ENCODE assay signal across 28 cellular contexts in genomic region chr12:112236786-112237185, GRCh38.
"Had no signal": no experiment of that assay in that cellular context is flagged by ENCODE, and none has a peak within 500 bp of the region (broad histone marks: within the 10 kb centered on the region; RNA-seq: fewer than 3 reads in every experiment).

No MANE protein-coding gene starts in this region.

- H3K9me3 ChIP-seq: left ventricle myocardium inferior, pancreas, prostate gland, stomach, testis, thyroid gland, transverse colon, upper lobe of right lung had no signal

- ATAC-seq: naive thymus-derived CD8-positive, alpha-beta T cell; pancreas; right cardiac atrium; sciatic nerve; stimulated activated naive B cell treated with anti-CD40 and anti-IgM and Interleukin-4, amounts not matched to agents 10 μg/mL and 1 μg/mL and 100 μg/mL, for 72 hours; stimulated activated naive CD8-positive, alpha-beta T cell treated with anti-CD3 and anti-CD28 coated beads, Interleukin-15, Interleukin-2, amounts not matched to agents 100 U/mL and 50 U/mL, for 24 hours; upper lobe of right lung had no signal

- H3K4me3 ChIP-seq: hepatocyte, left ventricle myocardium inferior, lung, pancreas, prostate gland, skin epidermis, stomach, testis, thyroid gland, transverse colon, upper lobe of right lung had no signal

- H3K27ac ChIP-seq: hepatocyte, left ventricle myocardium inferior, pancreas, prostate gland, skin epidermis, stomach, testis, transverse colon, upper lobe of right lung had no signal

- DNase-seq: islet precursor cell; left ventricle myocardium inferior; mesendoderm; naive thymus-derived CD8-positive, alpha-beta T cell; nucleus accumbens; pancreas; posterior cingulate gyrus; retina; right cardiac atrium; stimulated activated CD4-positive, alpha-beta T cell treated with anti-CD3 and anti-CD28 coated beads, Interleukin-12 subunit alpha, Interleukin-12 subunit beta, amount 100 ng/mL, for 4 hours; stimulated activated CD4-positive, alpha-beta T cell treated with anti-CD3 and anti-CD28 coated beads, Interleukin-15, amount 100 ng/mL, for 24 hours; stimulated activated CD4-positive, alpha-beta T cell treated with anti-CD3 and anti-CD28 coated beads, Interleukin-2, amount 100 ng/mL, for 24 hours; stimulated activated CD4-positive, alpha-beta T cell treated with anti-CD3 and anti-CD28 coated beads, Interleukin-4, amount 100 ng/mL, for 1 hour; stimulated activated naive B cell treated with anti-CD40 and anti-IgM and Interleukin-4, amounts not matched to agents 10 μg/mL and 1 μg/mL and 100 μg/mL, for 72 hours; stimulated activated naive CD8-positive, alpha-beta T cell treated with anti-CD3 and anti-CD28 coated beads, Interleukin-15, Interleukin-2, amounts not matched to agents 100 U/mL and 50 U/mL, for 24 hours; stomach; testis; thyroid gland; transverse colon; upper lobe of right lung had no signal

- H3K4me1 Mint-ChIP-seq: mesothelial cell of epicardium, nephron, neural crest cell had no signal

- H3K27ac Mint-ChIP-seq: mesothelial cell of epicardium; stimulated activated naive B cell treated with anti-CD40 and anti-IgM and Interleukin-4, amounts not matched to agents 10 μg/mL and 1 μg/mL and 100 μg/mL, for 72 hours had no signal

- H3K27me3 Mint-ChIP-seq: naive thymus-derived CD8-positive, alpha-beta T cell; stimulated activated naive B cell treated with anti-CD40 and anti-IgM and Interleukin-4, amounts not matched to agents 10 μg/mL and 1 μg/mL and 100 μg/mL, for 72 hours had no signal

- H3K4me1 ChIP-seq: left ventricle myocardium inferior, pancreas, prostate gland, stomach, testis, transverse colon, upper lobe of right lung had no signal

- H3K4me2 ChIP-seq: hepatocyte had no signal

- H3K79me2 ChIP-seq: hepatocyte had no signal

- H3K27me3 ChIP-seq: hepatocyte, pancreas, stomach, testis, thyroid gland, transverse colon, upper lobe of right lung had no signal

- H3K9me3 Mint-ChIP-seq: mesothelial cell of epicardium; naive thymus-derived CD8-positive, alpha-beta T cell; nephron; neural crest cell; stimulated activated naive B cell treated with anti-CD40 and anti-IgM and Interleukin-4, amounts not matched to agents 10 μg/mL and 1 μg/mL and 100 μg/mL, for 72 hours had no signal

- H3K4me3 Mint-ChIP-seq: mesothelial cell of epicardium; naive thymus-derived CD8-positive, alpha-beta T cell; nephron; neural crest cell; stimulated activated naive B cell treated with anti-CD40 and anti-IgM and Interleukin-4, amounts not matched to agents 10 μg/mL and 1 μg/mL and 100 μg/mL, for 72 hours had no signal

- H2AFZ ChIP-seq: hepatocyte had no signal
